Comparison of ENCODE assay signal across 7 cellular contexts in genomic region chr14:104977681-104978647, GRCh38. TPM values are rescaled to one million over a fixed set of nuclear protein-coding genes. Genes with fewer than 3 reads are reported as not detected.
A peak's percentile ranks its signal among the peaks of the same experiment; 100 is the strongest.
DNase-seq lines count a peak whose midpoint lies in the region; ATAC-seq and TF ChIP-seq lines count a peak whose summit lies in the region.

AHNAK2 (minus strand) TSS chr14:104978374; CDS start chr14:104978237, 137 bp downstream.

- WGBS in endodermal cell (ENCODE audit: insufficient coverage in 1 of 2, insufficient read length in 1 of 2), 2 experiments, result 3 to 5% methylated on average over 54 to 111 of the region's 111 CpGs

- peak; percentile 50 for ATAC-seq in GM18502 (IDR thresholded peaks at IDR 0.05; ENCODE audit: poor library complexity, unreplicated experiment)

- H3K4me1 ChIP-seq in endodermal cell (ENCODE audit: control insufficient read depth, insufficient read depth, low read length), result no peaks in the 10 kb centered on the region

- H3K27ac Mint-ChIP-seq in activated CD4-positive, alpha-beta T cell treated with anti-CD3 and anti-CD28 coated beads, Interleukin-2, amount 10 ng/mL, durations not matched to agents 7 days and 5 days, result peak within 1 kb of the TSS; percentile 77
- no peak within 1 kb of the TSS for H3K27ac Mint-ChIP-seq in endodermal cell

- no peak for TF ChIP-seq CTCF in endodermal cell (conservative IDR thresholded peaks at IDR 0.05)

- POLR2A ChIA-PET in activated CD4-positive, alpha-beta T cell treated with anti-CD3 and anti-CD28 coated beads, Interleukin-2, amount 10 ng/mL, durations not matched to agents 7 days and 5 days (lab: Charles Lee), result no interaction called here

- no peak within 1 kb of the TSS for H3K9ac ChIP-seq in endodermal cell (ENCODE audit: extremely low read depth, low read length, poor library complexity, severe bottlenecking)

- no peak within 1 kb of the TSS for H3K27ac ChIP-seq in endodermal cell (ENCODE audit: low read depth, low read length)

- peak within 1 kb of the TSS; percentile 77 for H3K4me3 ChIP-seq in endodermal cell (ENCODE audit: low read length)

- H3K27me3 ChIP-seq in endodermal cell (ENCODE audit: control insufficient read depth, insufficient read depth, low read length, poor library complexity, severe bottlenecking), result peaks cover 36% of the 10 kb centered on the region

- H3K9me3 ChIP-seq in endodermal cell (ENCODE audit: control insufficient read depth, low read length), result no peaks in the 10 kb centered on the region

- peaks cover 16% of the 10 kb centered on the region for H3K4me1 Mint-ChIP-seq in activated CD4-positive, alpha-beta T cell treated with anti-CD3 and anti-CD28 coated beads, Interleukin-2, amount 10 ng/mL, durations not matched to agents 7 days and 5 days
- peaks cover 3% of the 10 kb centered on the region for H3K4me1 Mint-ChIP-seq in endodermal cell

- no peaks in the 10 kb centered on the region for H3K9me3 Mint-ChIP-seq in activated CD4-positive, alpha-beta T cell treated with anti-CD3 and anti-CD28 coated beads, Interleukin-2, amount 10 ng/mL, durations not matched to agents 7 days and 5 days
- H3K9me3 Mint-ChIP-seq in endodermal cell, result no peaks in the 10 kb centered on the region

- no peaks in the 10 kb centered on the region for H3K36me3 ChIP-seq in endodermal cell (ENCODE audit: control insufficient read depth, insufficient read depth, low read length)

- peak within 1 kb of the TSS; percentile 67 for H3K4me3 Mint-ChIP-seq in activated CD4-positive, alpha-beta T cell treated with anti-CD3 and anti-CD28 coated beads, Interleukin-2, amount 10 ng/mL, durations not matched to agents 7 days and 5 days
- peak within 1 kb of the TSS; percentile 68 for H3K4me3 Mint-ChIP-seq in endodermal cell

- H3K36me3 Mint-ChIP-seq in activated CD4-positive, alpha-beta T cell treated with anti-CD3 and anti-CD28 coated beads, Interleukin-2, amount 10 ng/mL, durations not matched to agents 7 days and 5 days (ENCODE audit: low read depth), result peaks cover 2% of the 10 kb centered on the region
- H3K36me3 Mint-ChIP-seq in endodermal cell (ENCODE audit: low read depth), result no peaks in the 10 kb centered on the region

- H3K27me3 Mint-ChIP-seq in activated CD4-positive, alpha-beta T cell treated with anti-CD3 and anti-CD28 coated beads, Interleukin-2, amount 10 ng/mL, durations not matched to agents 7 days and 5 days, result peaks cover 24% of the 10 kb centered on the region
- H3K27me3 Mint-ChIP-seq in endodermal cell (ENCODE audit: insufficient read depth), result peaks cover 55% of the 10 kb centered on the region

- CTCF ChIA-PET in activated CD4-positive, alpha-beta T cell treated with anti-CD3 and anti-CD28 coated beads, Interleukin-2, amount 10 ng/mL, durations not matched to agents 7 days and 5 days (lab: Charles Lee), result interaction anchor here (0.5 kb wide), 1 partner anchor 67 kb away, joined by 4 read pairs; no protein-coding TSS in a partner anchor

- DNase-seq in NCI-H226, result peak; percentile 77
- peak; percentile 55 for DNase-seq in activated CD4-positive, alpha-beta T cell treated with anti-CD3 and anti-CD28 coated beads, Interleukin-2, amount 10 ng/mL, durations not matched to agents 7 days and 5 days
- DNase-seq in endodermal cell, result peak; percentile 95
- DNase-seq in lung microvascular endothelial cell (ENCODE audit: low read depth in 2 of 2), result peak; percentile 79 to 81
- peak; percentile 33 to 47 for DNase-seq in stimulated activated CD8-positive, alpha-beta memory T cell treated with anti-CD3 and anti-CD28 coated beads, Interleukin-2, amount 100 ng/mL, for 48 hours (ENCODE audit: low read depth in 2 of 2)
- DNase-seq in GM19240 (ENCODE audit: insufficient read length, low spot score), result no peak

RNA-seq across cellular contexts. Expression of gene AHNAK2, which starts in this region (rescaled TPM):
- total RNA-seq in activated CD4-positive, alpha-beta T cell treated with anti-CD3 and anti-CD28 coated beads, Interleukin-2, amount 10 ng/mL, durations not matched to agents 7 days and 5 days, result not detected
- total RNA-seq in endodermal cell, result 1 to 10 TPM in 1 of 2 donors, under 1 TPM in 1; 0.93 to 2.2 TPM
- 3.5 TPM for polyA plus RNA-seq in endodermal cell (2013, experiment 1 of 2)
- polyA plus RNA-seq in endodermal cell (2013, experiment 2 of 2), result 3.0 TPM
- total RNA-seq in lung microvascular endothelial cell, result 6.0 and 21.8 TPM in 2 replicates

Comparison
In these comparisons a context has a peak if more than half of its experiments do, and no peak if none do; other contexts are left out.
1. Peak in DNase-seq in activated CD4-positive, alpha-beta T cell treated with anti-CD3 and anti-CD28 coated beads, Interleukin-2, amount 10 ng/mL, durations not matched to agents 7 days and 5 days; RNA of the gene not detected or under 1 TPM.